8 cellular contexts compared by ENCODE assay signal in genomic region chr3:133895208-133896001, GRCh38. TPM values are rescaled to one million over a fixed set of nuclear protein-coding genes. Genes with fewer than 3 reads are reported as not detected.
DNase-seq lines count a peak whose midpoint lies in the region; ATAC-seq and TF ChIP-seq lines count a peak whose summit lies in the region.

Gene RAB6B (minus strand): TSS chr3:133895882. CDS start chr3:133895466, 416 bp downstream.

- H4K20me1 ChIP-seq in GM23338 (replicated peaks; ENCODE audit: insufficient read depth) (no peaks in the 10 kb centered on the region), OCI-LY3 (ENCODE audit: insufficient read depth, low read length) (no peaks in the 10 kb centered on the region), smooth muscle cell (ENCODE audit: low read depth) (no peaks in the 10 kb centered on the region)

- peak within 1 kb of the TSS; percentile 99 for H2AFZ ChIP-seq in GM23338
- no peak within 1 kb of the TSS for H2AFZ ChIP-seq in OCI-LY3 (ENCODE audit: low read depth, low read length)
- peak within 1 kb of the TSS; percentile 57 for H2AFZ ChIP-seq in smooth muscle cell (ENCODE audit: low read depth)

- H3F3A ChIP-seq in GM23338 (replicated peaks; ENCODE audit: low read depth): no peaks in the 10 kb centered on the region
- H3F3A ChIP-seq in smooth muscle cell (ENCODE audit: low read depth): no peaks in the 10 kb centered on the region

- H3K4me3 Mint-ChIP-seq in GM23338: peak within 1 kb of the TSS; percentile 86

- TF ChIP-seq CTCF in C4-2B (conservative IDR thresholded peaks at IDR 0.05) (no peak), GM23338 (conservative IDR thresholded peaks at IDR 0.05; ENCODE audit: low read depth in 2 of 2) (no peak), OCI-LY3 (IDR thresholded peaks at IDR 0.05; ENCODE audit: low read depth, low read length) (no peak), choroid plexus epithelial cell (conservative IDR thresholded peaks at IDR 0.05; ENCODE audit: low read depth, low read length) (no peak), kidney epithelial cell (IDR thresholded peaks at IDR 0.05; ENCODE audit: insufficient read depth, low read length, poor library complexity, severe bottlenecking) (no peak), smooth muscle cell (IDR thresholded peaks at IDR 0.05; ENCODE audit: borderline replicate concordance, insufficient read depth, poor library complexity, severe bottlenecking) (no peak)

- peak; percentile 83 for DNase-seq in GM23338 (ENCODE audit: low spot score)
- DNase-seq in choroid plexus epithelial cell (ENCODE audit: low read depth): peak; percentile 44
- no peak for DNase-seq in kidney epithelial cell (ENCODE audit: low read depth)
- no peak for DNase-seq in smooth muscle cell (lab: John Stamatoyannopoulos, UW; ENCODE audit: unreplicated experiment)
- no peak for DNase-seq in stimulated activated naive CD4-positive, alpha-beta T cell (lab: John Stamatoyannopoulos, UW)

- H3K9me3 ChIP-seq in OCI-LY3 (ENCODE audit: insufficient read depth, low read length) (no peaks in the 10 kb centered on the region), smooth muscle cell (replicated peaks; ENCODE audit: low read depth) (no peaks in the 10 kb centered on the region)

- H3K36me3 ChIP-seq in GM23338 (ENCODE audit: insufficient read depth): no peaks in the 10 kb centered on the region
- H3K36me3 ChIP-seq in OCI-LY3 (replicated peaks; ENCODE audit: low read depth, low read length): no peaks in the 10 kb centered on the region
- H3K36me3 ChIP-seq in kidney epithelial cell (ENCODE audit: control insufficient read depth, insufficient read depth, low read length): no peaks in the 10 kb centered on the region
- H3K36me3 ChIP-seq in smooth muscle cell (ENCODE audit: low read depth): no peaks in the 10 kb centered on the region

- H3K9me3 Mint-ChIP-seq in GM23338: no peaks in the 10 kb centered on the region

- peaks cover 12% of the 10 kb centered on the region for H3K4me1 Mint-ChIP-seq in GM23338

- peak within 1 kb of the TSS; percentile 53 for H3K27ac ChIP-seq in C4-2B
- no peak within 1 kb of the TSS for H3K27ac ChIP-seq in GM23338 (ENCODE audit: low read depth)
- H3K27ac ChIP-seq in OCI-LY3 (ENCODE audit: low read length): no peak within 1 kb of the TSS
- no peak within 1 kb of the TSS for H3K27ac ChIP-seq in smooth muscle cell (ENCODE audit: low read depth)

- H3K27me3 ChIP-seq in GM23338 (ENCODE audit: insufficient read depth) (peaks cover 49% of the 10 kb centered on the region), OCI-LY3 (ENCODE audit: low read depth, low read length) (peaks cover 14% of the 10 kb centered on the region), kidney epithelial cell (ENCODE audit: control insufficient read depth, insufficient read depth, low read length) (peaks cover 23% of the 10 kb centered on the region), smooth muscle cell (ENCODE audit: low read depth) (peaks cover 53% of the 10 kb centered on the region)

- no peak within 1 kb of the TSS for H3K27ac Mint-ChIP-seq in GM23338

- H3K4me2 ChIP-seq in GM23338 (peak within 1 kb of the TSS; percentile 95), OCI-LY3 (ENCODE audit: low read length) (peak within 1 kb of the TSS; percentile 67), smooth muscle cell (peak within 1 kb of the TSS; percentile 93)

- H3K36me3 Mint-ChIP-seq in GM23338 (ENCODE audit: low read depth): no peaks in the 10 kb centered on the region

- H3K9ac ChIP-seq in OCI-LY3 (ENCODE audit: low read length) (peak within 1 kb of the TSS; percentile 37; the same call in 1 of the 2 replicates), smooth muscle cell (ENCODE audit: low read depth) (peak within 1 kb of the TSS; percentile 30)

- H3K4me3 ChIP-seq in GM23338 (peak within 1 kb of the TSS; percentile 94), OCI-LY3 (ENCODE audit: low read length) (peak within 1 kb of the TSS; percentile 71), choroid plexus epithelial cell (ENCODE audit: low read depth, low read length) (peak within 1 kb of the TSS; percentile 71), kidney epithelial cell (ENCODE audit: low read depth, low read length) (peak within 1 kb of the TSS; percentile 70), smooth muscle cell (peak within 1 kb of the TSS; percentile 81)

- WGBS in smooth muscle cell (ENCODE audit: low lambda C conversion rate): 0% methylated on average over 6 of the region's 80 CpGs

- ATAC-seq in GM23338 (peak; percentile 81), GM21367 (IDR thresholded peaks at IDR 0.05; ENCODE audit: unreplicated experiment) (no peak)

- no peaks in the 10 kb centered on the region for H3K9me2 ChIP-seq in GM23338 (ENCODE audit: insufficient read depth)

- peaks cover 5% of the 10 kb centered on the region for H3K4me1 ChIP-seq in GM23338 (ENCODE audit: insufficient read depth)
- H3K4me1 ChIP-seq in OCI-LY3 (ENCODE audit: low read length): peaks cover 5% of the 10 kb centered on the region; the same call in 1 of the 2 replicates
- peaks cover 7% of the 10 kb centered on the region for H3K4me1 ChIP-seq in smooth muscle cell (ENCODE audit: low read depth)

- peaks cover 36% of the 10 kb centered on the region for H3K27me3 Mint-ChIP-seq in GM23338 (ENCODE audit: insufficient read depth, low read depth, poor library complexity)

- H3K79me2 ChIP-seq in GM23338 (replicated peaks; ENCODE audit: insufficient read depth): no peaks in the 10 kb centered on the region; the same call in 1 of the 2 replicates
- H3K79me2 ChIP-seq in OCI-LY3 (ENCODE audit: low read length): no peaks in the 10 kb centered on the region
- no peaks in the 10 kb centered on the region for H3K79me2 ChIP-seq in smooth muscle cell (ENCODE audit: low read depth)

TF ChIP-seq in GM23338, 12 proteins besides CTCF, POLR2A, EP300 and RAD21:
- TF ChIP-seq ETS1 (IDR thresholded peaks at IDR 0.05) (no peak), EZH2phosphoT487 (IDR thresholded peaks at IDR 0.05; ENCODE audit: unreplicated experiment) (no peak)

RNA-seq across cellular contexts. Expression of gene RAB6B, which starts in this region (rescaled TPM):
- 2.9 and 3.9 TPM in 2 replicates for total RNA-seq in GM23338 (2014; rRNA removed; shearing (Covaris generic))
- polyA plus RNA-seq in GM23338 (2016; fragmentation: Nextera tagmentation; extraction: Ambion mirVana) (1.2 and 1.4 TPM in 2 replicates), smooth muscle cell (1.2 and 2.2 TPM in 2 replicates)
- total RNA-seq in kidney epithelial cell (4.1 and 4.4 TPM in 2 replicates), smooth muscle cell (1.6 and 2.0 TPM in 2 replicates)

Comparison
In these comparisons a context has a peak if more than half of its experiments do, and no peak if none do; other contexts are left out.
1. DNase-seq: peak in GM23338 (single experiment) and choroid plexus epithelial cell (single experiment); none in kidney epithelial cell (single experiment), smooth muscle cell (single experiment) and stimulated activated naive CD4-positive, alpha-beta T cell (0 of 6).
2. Peak in every context shown above with its lines, with median percentiles within 50 percentile points of each other: H3K4me2 ChIP-seq and H3K4me3 ChIP-seq.